Comparison of ENCODE assay signal across 2 cellular contexts in genomic region chr10:125120046-125120710, GRCh38.
TF ChIP-seq lines count a peak whose summit lies in the region.

No MANE protein-coding gene starts in this region.

TF ChIP-seq in HCT116, 20 proteins besides CTCF, POLR2A, EP300 and RAD21:
- TF ChIP-seq SP1 (IDR thresholded peaks at IDR 0.05; ENCODE audit: low read depth): no peak
- TF ChIP-seq MAX (IDR thresholded peaks at IDR 0.05): no peak

TF ChIP-seq in HepG2, 621 proteins besides CTCF, POLR2A, EP300 and RAD21:
- TF ChIP-seq ZNF556 (CRISPR knock-in tag; IDR thresholded peaks at IDR 0.05; ENCODE audit: borderline replicate concordance) (peak; percentile 64; the same call in 1 of the 2 replicates), FOXO1 (CRISPR knock-in tag; IDR thresholded peaks at IDR 0.05) (no peak), GABPA (IDR thresholded peaks at IDR 0.05; ENCODE audit: low read depth, low read length) (no peak), GABPA (CRISPR knock-in tag; IDR thresholded peaks at IDR 0.05; ENCODE audit: low read depth) (peak; percentile 38; the same call in 1 of the 2 replicates)
